12 cellular contexts compared by ENCODE assay signal in the genomic region with DNA sequence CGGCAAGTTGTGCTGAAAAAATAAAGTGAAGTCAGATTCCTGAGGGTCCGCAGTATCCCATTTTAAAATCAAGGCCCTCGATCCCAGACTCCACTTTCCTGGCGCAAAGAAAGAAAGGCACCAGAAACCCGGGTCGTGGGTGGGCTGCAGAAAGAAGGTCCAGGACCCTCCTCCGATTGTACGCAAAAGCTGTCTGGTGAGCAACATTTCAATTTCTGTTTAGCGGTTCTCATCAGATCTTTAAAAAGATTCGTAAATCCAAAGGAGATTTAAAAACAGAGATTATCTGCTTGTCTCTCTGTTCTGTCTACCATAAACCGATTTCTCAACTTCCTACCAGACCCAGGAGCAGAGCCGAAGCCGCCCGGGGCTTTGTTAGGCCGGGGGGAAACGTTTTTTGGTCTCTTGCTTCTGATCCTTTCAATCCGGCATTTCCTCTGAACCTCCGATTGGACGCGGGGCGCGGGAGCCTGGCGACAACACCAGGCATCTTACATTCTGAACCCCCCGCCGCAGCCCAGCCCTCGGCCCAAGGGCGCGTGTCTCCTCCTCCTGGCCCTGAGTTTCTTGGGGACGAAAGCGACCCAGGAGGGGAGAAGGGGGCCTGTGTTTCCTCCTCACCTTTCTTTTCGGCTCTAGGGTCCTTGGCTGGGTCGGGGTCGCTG. TPM values are rescaled to one million over a fixed set of nuclear protein-coding genes. Genes with fewer than 3 reads are reported as not detected.
DNase-seq lines count a peak whose midpoint lies in the region; TF ChIP-seq lines count a peak whose summit lies in the region.
"Had no signal": no experiment of that assay in that cellular context is flagged by ENCODE, and none has a peak within 500 bp of the region (broad histone marks: within the 10 kb centered on the region; RNA-seq: fewer than 3 reads in every experiment).

No MANE protein-coding gene starts in this region.

- peak; percentile 10 for DNase-seq in NCI-H510A treated with DMSO at 0.1 percent for 48 hours (lab: John Stamatoyannopoulos, UW)
- DNase-seq in NCI-H510A (lab: John Stamatoyannopoulos, UW), result no peak
- peak; percentile 15 for DNase-seq in HT1080 (ENCODE audit: low read depth)
- DNase-seq in MCF 10A (ENCODE audit: unreplicated experiment), result no peak
- DNase-seq in neural crest cell (ENCODE audit: low read depth, low spot score), result no peak
- DNase-seq in transverse colon, result no peak
- no peak for DNase-seq in DMS153 (lab: John Stamatoyannopoulos, UW)
- DNase-seq in sigmoid colon, result no peak
- DNase-seq: naive B cell, NCI-H2081 treated with DMSO at 0.1 percent for 48 hours had no signal

- H3K4me1 Mint-ChIP-seq in MCF 10A (ENCODE audit: insufficient read depth, unreplicated experiment) (peaks cover 8% of the 10 kb centered on the region), neural crest cell (peaks cover 51% of the 10 kb centered on the region)

- H3K27me3 Mint-ChIP-seq in MCF 10A (ENCODE audit: insufficient read depth, unreplicated experiment) (peaks cover 22% of the 10 kb centered on the region), neural crest cell (ENCODE audit: low read depth) (peaks cover 99% of the 10 kb centered on the region)

- intact Hi-C loops in MCF 10A (cut with micrococcal nuclease) (no loop called here), transverse colon (cut with DNase I; ENCODE audit: low total_unique reads) (no loop called here), sigmoid colon (cut with DNase I) (no loop called here)

- TF ChIP-seq EP300 in transverse colon (IDR thresholded peaks at IDR 0.05; ENCODE audit: low read depth), result no peak
- no peak for TF ChIP-seq EP300 in sigmoid colon (IDR thresholded peaks at IDR 0.05)

- H3K9me3 Mint-ChIP-seq in MCF 10A (ENCODE audit: unreplicated experiment), result no peaks in the 10 kb centered on the region
- no peaks in the 10 kb centered on the region for H3K9me3 Mint-ChIP-seq in neural crest cell

- H3K9me3 ChIP-seq in transverse colon (no peaks in the 10 kb centered on the region), sigmoid colon (no peaks in the 10 kb centered on the region)

- in situ Hi-C loops in transverse colon (cut with MboI; ENCODE audit: low pct_ligation_motif_present in 1 of 4, low pct_unique_long_range_greater_than_20kb in 1 of 4, low sequenced_read_pairs in 3 of 4), result no loop called here

- CTCF ChIA-PET in MCF 10A (lab: Yijun Ruan, JAX), result interaction anchor here (0.6 to 1.3 kb wide), 4 partner anchors 10 to 528 kb away, joined by 3 to 5 read pairs (median 4); no protein-coding TSS in a partner anchor

- no peak for TF ChIP-seq CTCF in MCF 10A (IDR thresholded peaks at IDR 0.05; ENCODE audit: unreplicated experiment)
- no peak for TF ChIP-seq CTCF in neural crest cell (conservative IDR thresholded peaks at IDR 0.05)
- TF ChIP-seq CTCF in transverse colon (IDR thresholded peaks at IDR 0.05), result no peak
- no peak for TF ChIP-seq CTCF in sigmoid colon (IDR thresholded peaks at IDR 0.05)

- BruUV-seq in MCF 10A (replicated peaks; lab: Mats Ljungman, UMichigan), result TSS peak; percentile 60

- H3K4me3 Mint-ChIP-seq in MCF 10A (ENCODE audit: unreplicated experiment) (peak overlapping the region; percentile 83), neural crest cell (peak overlapping the region; percentile 80)

- H3K4me1 ChIP-seq in transverse colon (peaks cover 5 to 43% (median 18%) of the 10 kb centered on the region in 4 donors), sigmoid colon (peaks cover 0 to 63% (median 42%) of the 10 kb centered on the region in 4 donors)

- H3K27me3 ChIP-seq in transverse colon, result peaks cover 100% of the 10 kb centered on the region
- peaks cover 78 to 100% (median 98%) of the 10 kb centered on the region in 3 donors for H3K27me3 ChIP-seq in sigmoid colon

- WGBS in transverse colon (ENCODE audit: low coverage in 1 of 2), 2 donors, result 20% methylated on average over 31 of the region's 33 CpGs; no CpG with 5 or more reads in 1 of the 2 donors
- 8 to 14% methylated on average over 33 of the region's 33 CpGs for WGBS in sigmoid colon, 2 donors

- H3K27ac Mint-ChIP-seq in MCF 10A (ENCODE audit: low read depth, unreplicated experiment) (peak overlapping the region; percentile 81), neural crest cell (ENCODE audit: unreplicated experiment) (no peak overlapping the region)

- no peak for TF ChIP-seq POLR2A in transverse colon (IDR thresholded peaks at IDR 0.05)
- no peak for TF ChIP-seq POLR2A in sigmoid colon (IDR thresholded peaks at IDR 0.05)

- H3K27ac ChIP-seq in transverse colon (no peak overlapping the region), sigmoid colon (no peak overlapping the region)
- H3K27ac ChIP-seq: HL-60 had no signal

- H3K4me3 ChIP-seq in transverse colon, result peak overlapping the region in 1 of 4 donors; percentile 3
- peak overlapping the region in 2 of 4 donors; percentile 10 to 25 for H3K4me3 ChIP-seq in sigmoid colon

- H3K36me3 Mint-ChIP-seq in MCF 10A (ENCODE audit: insufficient read depth, unreplicated experiment) (peaks cover 10% of the 10 kb centered on the region), neural crest cell (ENCODE audit: low read depth) (peaks cover 4% of the 10 kb centered on the region)

- H3K36me3 ChIP-seq in transverse colon (no peaks in the 10 kb centered on the region), sigmoid colon (no peaks in the 10 kb centered on the region)

- POLR2A ChIA-PET in MCF 10A (lab: Yijun Ruan, JAX), result interaction anchor here (1.0 to 1.5 kb wide), 2 partner anchors 32 to 90 kb away, joined by 4 to 5 read pairs; a partner anchor contains a TSS

RNA-seq across cellular contexts. Expression of a gene that starts 0.7 kb away (rescaled TPM):
- 13.2 and 16.8 TPM in 2 replicates for total RNA-seq in HT1080 (2014; rRNA removed; shearing (Covaris generic))
- polyA plus RNA-seq in HT1080 (2015; cell fraction: cytosol; rRNA removed), result 12.9 and 13.8 TPM in 2 replicates
- 3.4 and 6.7 TPM in 2 replicates for polyA plus RNA-seq in HT1080 (2015; cell fraction: nucleus; rRNA removed)
- 3.9 and 5.5 TPM in 2 replicates for total RNA-seq in MCF 10A (2022)
- 4.5 and 5.0 TPM in 2 replicates for total RNA-seq in neural crest cell
- total RNA-seq in transverse colon, result not detected
- not detected for total RNA-seq in sigmoid colon
- under 1 TPM; 0.13 to 0.69 (median 0.60) TPM for polyA plus RNA-seq in sigmoid colon
- total RNA-seq: urinary bladder had no signal
- polyA plus RNA-seq: urinary bladder had no signal

Comparison
In these comparisons a context has a peak if more than half of its experiments do, and no peak if none do; other contexts are left out.
1. DNase-seq: peak in NCI-H510A treated with DMSO at 0.1 percent for 48 hours (single experiment) and HT1080 (single experiment); none in NCI-H510A (single experiment), MCF 10A (single experiment), neural crest cell (single experiment), transverse colon (single experiment), DMS153 (single experiment) and sigmoid colon (single experiment).